10 cellular contexts compared by ENCODE assay signal in the genomic region with DNA sequence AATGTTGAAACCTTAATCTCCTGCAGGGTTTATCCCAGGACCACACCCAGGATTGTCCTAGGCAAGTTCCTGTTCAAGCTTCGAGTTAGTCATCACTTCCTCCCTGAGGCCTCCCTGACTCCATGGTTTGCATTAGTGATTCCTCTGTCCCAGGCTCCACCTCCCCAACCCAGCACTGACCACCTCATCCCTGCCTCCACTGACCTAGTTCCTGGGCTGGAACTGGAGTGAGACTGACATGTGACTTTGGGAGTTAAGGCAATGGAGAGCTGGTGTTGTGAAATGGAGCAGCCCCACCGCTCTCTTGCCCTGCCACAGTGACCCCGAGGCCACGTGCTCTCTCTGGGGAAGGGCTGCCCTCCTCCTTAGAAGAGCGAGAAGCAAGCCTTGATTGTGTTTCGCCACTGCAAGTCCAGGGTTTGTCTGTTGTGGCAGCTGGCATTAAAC. TPM values are rescaled to one million over a fixed set of nuclear protein-coding genes. Genes with fewer than 3 reads are reported as not detected.
A peak's percentile ranks its signal among the peaks of the same experiment; 100 is the strongest.
DNase-seq lines count a peak whose midpoint lies in the region; ATAC-seq and TF ChIP-seq lines count a peak whose summit lies in the region.
"Had no signal": no experiment of that assay in that cellular context is flagged by ENCODE, and none has a peak within 500 bp of the region (broad histone marks: within the 10 kb centered on the region; RNA-seq: fewer than 3 reads in every experiment).

No MANE protein-coding gene starts in this region.

- no peak overlapping the region for H3K4me3 ChIP-seq in HL-60 (replicated peaks; ENCODE audit: insufficient read depth, low read length)
- no peak overlapping the region for H3K4me3 ChIP-seq in WERI-Rb-1 (ENCODE audit: low read depth, low read length)
- no peak overlapping the region for H3K4me3 ChIP-seq in suprapubic skin
- H3K4me3 ChIP-seq: cardiac muscle cell had no signal

- no peaks in the 10 kb centered on the region for H3K36me3 Mint-ChIP-seq in activated naive CD8-positive, alpha-beta T cell treated with anti-CD3 and anti-CD28 coated beads for 36 hours

- H3K4me3 Mint-ChIP-seq in activated naive CD8-positive, alpha-beta T cell treated with anti-CD3 and anti-CD28 coated beads for 36 hours, result no peak overlapping the region

- WGBS in suprapubic skin, result 61% methylated on average over 3 of the region's 6 CpGs

- H3K27me3 Mint-ChIP-seq in activated naive CD8-positive, alpha-beta T cell treated with anti-CD3 and anti-CD28 coated beads for 36 hours, result no peaks in the 10 kb centered on the region

- TF ChIP-seq CTCF in HL-60 (IDR thresholded peaks at IDR 0.05; ENCODE audit: insufficient read depth, low read length), result no peak
- no peak for TF ChIP-seq CTCF in WERI-Rb-1 (IDR thresholded peaks at IDR 0.05; ENCODE audit: low read depth, low read length)
- no peak for TF ChIP-seq CTCF in suprapubic skin (IDR thresholded peaks at IDR 0.05)

- H3K27ac Mint-ChIP-seq in activated naive CD8-positive, alpha-beta T cell treated with anti-CD3 and anti-CD28 coated beads for 36 hours, result no peak overlapping the region

- DNase-seq in HL-60 (ENCODE audit: low read depth in 1 of 2, low spot score in 1 of 2) (peak; percentile 50 to 72), WERI-Rb-1 (peak; percentile 58), hepatic stellate cell (ENCODE audit: low spot score) (peak; percentile 66), suprapubic skin (ENCODE audit: low spot score in 2 of 2) (peak; percentile 82 to 86), NCI-H128 (lab: John Stamatoyannopoulos, UW; ENCODE audit: unreplicated experiment) (no peak), iPS-NIHi11 (ENCODE audit: low spot score) (no peak)
- no peak for DNase-seq in activated naive CD8-positive, alpha-beta T cell treated with anti-CD3 and anti-CD28 coated beads for 36 hours

- no peaks in the 10 kb centered on the region for H3K4me1 Mint-ChIP-seq in activated naive CD8-positive, alpha-beta T cell treated with anti-CD3 and anti-CD28 coated beads for 36 hours

- H3K27me3 ChIP-seq in HL-60 (ENCODE audit: insufficient read depth, poor library complexity, severe bottlenecking) (no peaks in the 10 kb centered on the region), WERI-Rb-1 (ENCODE audit: insufficient read depth, low read depth, severe bottlenecking) (no peaks in the 10 kb centered on the region), suprapubic skin (peaks cover 18% of the 10 kb centered on the region)

- peaks cover 10% of the 10 kb centered on the region for H3K4me1 ChIP-seq in suprapubic skin

- no peaks in the 10 kb centered on the region for H3K9me3 Mint-ChIP-seq in activated naive CD8-positive, alpha-beta T cell treated with anti-CD3 and anti-CD28 coated beads for 36 hours

- TF ChIP-seq POLR2A in suprapubic skin (IDR thresholded peaks at IDR 0.05), result no peak

- H3K36me3 ChIP-seq in WERI-Rb-1 (no peaks in the 10 kb centered on the region), suprapubic skin (no peaks in the 10 kb centered on the region)
- H3K36me3 ChIP-seq: cardiac muscle cell had no signal

- H3K27ac ChIP-seq in HL-60 (replicated peaks) (no peak overlapping the region), WERI-Rb-1 (peak overlapping the region; percentile 33; the same call in 1 of the 2 replicates), suprapubic skin (peak overlapping the region; percentile 29)
- H3K27ac ChIP-seq: cardiac muscle cell, VCaP had no signal

- H3K9me3 ChIP-seq in WERI-Rb-1 (ENCODE audit: severe bottlenecking) (no peaks in the 10 kb centered on the region), suprapubic skin (no peaks in the 10 kb centered on the region)

- no peak for TF ChIP-seq EP300 in suprapubic skin (IDR thresholded peaks at IDR 0.05)

- no peak for ATAC-seq in HG02938 (IDR thresholded peaks at IDR 0.05; ENCODE audit: unreplicated experiment)

RNA-seq across cellular contexts. Expression of a gene that starts 15.8 kb away (rescaled TPM):
- total RNA-seq in suprapubic skin, result 1 to 10 TPM; 1.1 to 3.4 (median 1.7) TPM
- total RNA-seq in activated naive CD8-positive, alpha-beta T cell treated with anti-CD3 and anti-CD28 coated beads for 36 hours, result 1 to 10 TPM; 1.1 TPM

Comparison
In these comparisons a context has a peak if more than half of its experiments do, and no peak if none do; other contexts are left out.
1. DNase-seq: peak in HL-60 (2 of 2), WERI-Rb-1 (single experiment), hepatic stellate cell (single experiment) and suprapubic skin (2 of 2); none in activated naive CD8-positive, alpha-beta T cell treated with anti-CD3 and anti-CD28 coated beads for 36 hours (single experiment), NCI-H128 (single experiment) and iPS-NIHi11 (single experiment).